ENCODE assay signal across 8 cellular contexts in the genomic region with DNA sequence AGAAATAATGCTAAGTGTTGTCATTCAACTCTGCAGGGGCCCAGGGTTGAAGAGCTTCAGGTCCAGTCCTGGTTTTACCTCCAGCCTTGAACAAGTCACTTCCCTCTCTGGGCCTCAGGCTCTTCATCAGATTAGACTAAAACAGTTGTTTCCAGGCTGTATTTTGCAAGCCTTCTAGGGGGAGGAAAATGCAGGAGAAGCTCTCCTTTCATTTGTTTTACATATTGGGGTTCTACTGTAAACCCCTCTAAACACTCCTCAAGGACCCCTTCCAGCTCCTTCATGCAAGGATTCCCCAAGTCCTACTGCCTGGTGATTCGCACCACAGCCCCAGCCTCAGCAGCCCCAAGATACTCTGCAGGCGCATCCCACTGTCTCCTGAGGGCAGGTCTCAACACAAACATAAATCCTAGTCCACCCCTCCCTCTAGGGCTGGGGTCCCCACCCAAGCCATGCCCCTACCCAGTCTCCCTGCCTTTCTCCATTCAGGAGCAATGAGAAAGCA. TPM values are rescaled to one million over a fixed set of nuclear protein-coding genes. Genes with fewer than 3 reads are reported as not detected.
DNase-seq lines count a peak whose midpoint lies in the region; ATAC-seq, FAIRE-seq and TF ChIP-seq lines count a peak whose summit lies in the region.

No MANE protein-coding gene starts in this region.

- H3K79me2 ChIP-seq in MM.1S (ENCODE audit: low read length) = no peaks in the 10 kb centered on the region

- H3K4me1 ChIP-seq in MM.1S (ENCODE audit: low read length) = no peaks in the 10 kb centered on the region
- H3K4me1 ChIP-seq in mucosa of descending colon (ENCODE audit: low read depth) = no peaks in the 10 kb centered on the region
- H3K4me1 ChIP-seq in tibial nerve = no peaks in the 10 kb centered on the region

- H3K4me3 ChIP-seq in MM.1S (ENCODE audit: low read length) (no peak overlapping the region), brain microvascular endothelial cell (ENCODE audit: low read depth, low read length) (no peak overlapping the region), mucosa of descending colon (no peak overlapping the region), tibial nerve (no peak overlapping the region)

- TF ChIP-seq CTCF in MM.1S (IDR thresholded peaks at IDR 0.05; ENCODE audit: low read length) (no peak), brain microvascular endothelial cell (IDR thresholded peaks at IDR 0.05; ENCODE audit: low read depth, low read length, missing control alignments) (no peak), mucosa of descending colon (IDR thresholded peaks at IDR 0.05) (no peak), tibial nerve (IDR thresholded peaks at IDR 0.05) (no peak)

- in situ Hi-C loops in brain microvascular endothelial cell (cut with HindIII; ENCODE audit: low pct_ligation_motif_present, low sequenced_read_pairs) = no loop called here

- ATAC-seq in mucosa of descending colon (peak; percentile 50), GM21447 (IDR thresholded peaks at IDR 0.05; ENCODE audit: unreplicated experiment) (no peak)

- no peak for FAIRE-seq in GM12892 (lab: Jason Lieb, UNC)
- no peak for FAIRE-seq in urothelium cell line (lab: Jason Lieb, UNC)

- no peak for TF ChIP-seq EP300 in tibial nerve (IDR thresholded peaks at IDR 0.05)

- H3K36me3 ChIP-seq in MM.1S (replicated peaks; ENCODE audit: insufficient read depth, low read length) (no peaks in the 10 kb centered on the region), brain microvascular endothelial cell (replicated peaks) (no peaks in the 10 kb centered on the region), mucosa of descending colon (ENCODE audit: low read depth) (no peaks in the 10 kb centered on the region), tibial nerve (no peaks in the 10 kb centered on the region)

- H4K20me1 ChIP-seq in MM.1S (ENCODE audit: insufficient read depth, low read length) = no peaks in the 10 kb centered on the region

- H3K27ac ChIP-seq in MM.1S (ENCODE audit: low read length) (no peak overlapping the region), brain microvascular endothelial cell (no peak overlapping the region), tibial nerve (no peak overlapping the region)

- no peaks in the 10 kb centered on the region for H3F3A ChIP-seq in MM.1S (ENCODE audit: insufficient read depth, low read length)

- H3K4me2 ChIP-seq in MM.1S (ENCODE audit: low read depth, low read length) = no peak overlapping the region

- H2AFZ ChIP-seq in MM.1S (ENCODE audit: low read length) = peak overlapping the region; percentile 50

- H3K27me3 ChIP-seq in MM.1S (replicated peaks; ENCODE audit: insufficient read depth, low read length) (no peaks in the 10 kb centered on the region), brain microvascular endothelial cell (replicated peaks) (no peaks in the 10 kb centered on the region), tibial nerve (no peaks in the 10 kb centered on the region)

- DNase-seq in EH (ENCODE audit: low read depth) (peak; percentile 67), MM.1S (no peak), brain microvascular endothelial cell (peak; percentile 8), mucosa of descending colon (peak in 1 of 3 donors; percentile 38), GM12892 (ENCODE audit: insufficient read length) (no peak), tibial nerve (ENCODE audit: low spot score in 2 of 2) (no peak), urothelium cell line (ENCODE audit: low spot score) (no peak)

- H3K9ac ChIP-seq in MM.1S (ENCODE audit: low read length) = no peak overlapping the region

- no peaks in the 10 kb centered on the region for H3K9me3 ChIP-seq in MM.1S (replicated peaks; ENCODE audit: insufficient read depth, low read length)
- H3K9me3 ChIP-seq in mucosa of descending colon = no peaks in the 10 kb centered on the region
- no peaks in the 10 kb centered on the region for H3K9me3 ChIP-seq in tibial nerve

- intact Hi-C loops in mucosa of descending colon (cut with DNase I, micrococcal nuclease) = no loop called here

- TF ChIP-seq POLR2A in GM12892 (IDR thresholded peaks at IDR 0.05; ENCODE audit: low read depth, low read length) (no peak), tibial nerve (IDR thresholded peaks at IDR 0.05) (no peak)

- H3K9me2 ChIP-seq in MM.1S (replicated peaks; ENCODE audit: insufficient read depth, low read length) = no peaks in the 10 kb centered on the region

- WGBS in tibial nerve, 2 donors = 39 to 74% methylated on average over 2 of the region's 2 CpGs

RNA-seq across cellular contexts. Expression of a gene that starts 2.7 kb away (rescaled TPM):
- total RNA-seq in mucosa of descending colon (not detected), tibial nerve (not detected)
- not detected for polyA plus RNA-seq in GM12892 (2012; ENCODE audit: missing spikeins)

RNA-seq across cellular contexts. Expression of a gene that starts 25.9 kb away (rescaled TPM):
- total RNA-seq in mucosa of descending colon (under 1 TPM; 0.14 to 0.28 (median 0.19) TPM), tibial nerve (1 to 10 TPM in 3 of 4 donors, not detected in 1; 1.5 to 1.8 (median 1.7) TPM)
- 0.08 TPM for polyA plus RNA-seq in GM12892 (2012; ENCODE audit: missing spikeins)

Comparison
In these comparisons a context has a peak if more than half of its experiments do, and no peak if none do; other contexts are left out.
1. DNase-seq: peak in EH (single experiment) and brain microvascular endothelial cell (single experiment); none in MM.1S (single experiment), GM12892 (single experiment), tibial nerve (0 of 2) and urothelium cell line (single experiment).